Comparison of ENCODE assay signal across 1 cellular context in genomic region chr5:56326770-56327169, GRCh38.
TF ChIP-seq lines count a peak whose summit lies in the region.

No MANE protein-coding gene starts in this region.

TF ChIP-seq in neural cell, 6 proteins besides CTCF, POLR2A, EP300 and RAD21 (continued from another document):
- TF ChIP-seq REST (IDR thresholded peaks at IDR 0.05; ENCODE audit: borderline replicate concordance) (no peak), POLR2AphosphoS5 (IDR thresholded peaks at IDR 0.05) (no peak), TAF1 (IDR thresholded peaks at IDR 0.05; ENCODE audit: low read depth) (no peak), EZH2 (IDR thresholded peaks at IDR 0.05; ENCODE audit: borderline replicate concordance, insufficient read depth, low read length, poor library complexity, severe bottlenecking) (no peak)
